11 cellular contexts compared by ENCODE assay signal in genomic region chr5:14173419-14174234, GRCh38. TPM values are rescaled to one million over a fixed set of nuclear protein-coding genes. Genes with fewer than 3 reads are reported as not detected.
A peak's percentile ranks its signal among the peaks of the same experiment; 100 is the strongest.
DNase-seq lines count a peak whose midpoint lies in the region; ATAC-seq and TF ChIP-seq lines count a peak whose summit lies in the region.
"Had no signal": no experiment of that assay in that cellular context is flagged by ENCODE, and none has a peak within 500 bp of the region (broad histone marks: within the 10 kb centered on the region; RNA-seq: fewer than 3 reads in every experiment).

No MANE protein-coding gene starts in this region.

- ATAC-seq in HG02610 (IDR thresholded peaks at IDR 0.05; ENCODE audit: unreplicated experiment) = peak; percentile 0
- ATAC-seq in WTC11 = peak; percentile 9
- ATAC-seq in naive B cell (ENCODE audit: low read depth in 2 of 2) = peak in 1 of 2 donors; percentile 3
- no peak for ATAC-seq in GM21825 (IDR thresholded peaks at IDR 0.05; ENCODE audit: unreplicated experiment)

- no peaks in the 10 kb centered on the region for H3K27me3 ChIP-seq in GM06990 (replicated peaks; ENCODE audit: control insufficient read depth, insufficient read depth, low read length)
- no peaks in the 10 kb centered on the region for H3K27me3 ChIP-seq in ovary
- H3K27me3 ChIP-seq: neutrophil had no signal

- H3K27me3 Mint-ChIP-seq in WTC11 (ENCODE audit: low read depth) = no peaks in the 10 kb centered on the region
- H3K27me3 Mint-ChIP-seq in naive B cell = no peaks in the 10 kb centered on the region

- H3K4me1 ChIP-seq in ovary (ENCODE audit: insufficient read depth) = peaks cover 25% of the 10 kb centered on the region

- TF ChIP-seq CTCF in GM06990 (IDR thresholded peaks at IDR 0.05; ENCODE audit: insufficient read depth, low read length, poor library complexity, severe bottlenecking) = no peak
- TF ChIP-seq CTCF in WTC11 (IDR thresholded peaks at IDR 0.05) = no peak
- no peak for TF ChIP-seq CTCF in ovary (IDR thresholded peaks at IDR 0.05)

- CTCF ChIA-PET in WTC11 (lab: Charles Lee) = interaction anchor here (0.9 to 1.5 kb wide), 2 partner anchors 66 to 97 kb away, joined by 3 to 4 read pairs; no protein-coding TSS in a partner anchor

- TF ChIP-seq POLR2A in ovary (IDR thresholded peaks at IDR 0.05) = no peak

- intact Hi-C loops in ovary (cut with DNase I) = no loop called here

- H3K36me3 ChIP-seq in GM06990 (ENCODE audit: control insufficient read depth, insufficient read depth, low read length) = no peaks in the 10 kb centered on the region
- H3K36me3 ChIP-seq in ovary = no peaks in the 10 kb centered on the region
- H3K36me3 ChIP-seq: neutrophil had no signal

- no peak for DNase-seq in GM06990 (ENCODE audit: extremely low read depth, insufficient read length)
- DNase-seq in WTC11 (ENCODE audit: low spot score) = no peak
- DNase-seq in naive B cell = no peak
- DNase-seq in ureter (ENCODE audit: low spot score) = no peak
- no peak for DNase-seq in activated effector memory CD4-positive, alpha-beta T cell treated with anti-CD3 and anti-CD28 coated beads, Interleukin-2, amount 50 U/mL, for 16 hours
- DNase-seq in ovary = no peak
- DNase-seq: activated CD8-positive, alpha-beta memory T cell treated with anti-CD3 and anti-CD28 coated beads, Interleukin-2, amount 50 U/mL, for 48 hours; NK-92 treated with Interleukin-12 subunit alpha and Interleukin-12 subunit beta, amount 100 ng/mL, for 24 hours had no signal

- H3K27ac Mint-ChIP-seq in WTC11 = peak overlapping the region; percentile 91
- H3K27ac Mint-ChIP-seq in naive B cell = peak overlapping the region; percentile 65 to 97 (median 92)

- TF ChIP-seq EP300 in ovary (IDR thresholded peaks at IDR 0.05) = no peak

- no peaks in the 10 kb centered on the region for H3K9me3 ChIP-seq in ovary
- H3K9me3 ChIP-seq: neutrophil had no signal

- H3K4me3 Mint-ChIP-seq in WTC11 (peak overlapping the region; percentile 34), naive B cell (peak overlapping the region; percentile 66 to 90 (median 80))

- POLR2A ChIA-PET in WTC11 (lab: Charles Lee) = no interaction called here

- H3K36me3 Mint-ChIP-seq in WTC11 (no peaks in the 10 kb centered on the region), naive B cell (no peaks in the 10 kb centered on the region)

- peak overlapping the region; percentile 50 for H3K4me3 ChIP-seq in GM06990 (replicated peaks; ENCODE audit: low read depth, low read length)
- H3K4me3 ChIP-seq in ovary = no peak overlapping the region

- WGBS in ovary, 3 donors = 76 to 84% (median 83%) methylated on average over 14 of the region's 14 CpGs

- H3K9me3 Mint-ChIP-seq in WTC11 (no peaks in the 10 kb centered on the region), naive B cell (no peaks in the 10 kb centered on the region)

- peaks cover 75% of the 10 kb centered on the region for H3K4me1 Mint-ChIP-seq in WTC11
- peaks cover 58 to 75% (median 64%) of the 10 kb centered on the region in 3 donors for H3K4me1 Mint-ChIP-seq in naive B cell

- H3K27ac ChIP-seq in ovary = no peak overlapping the region
- H3K27ac ChIP-seq: neutrophil had no signal

TF ChIP-seq in WTC11, 78 proteins besides CTCF, POLR2A, EP300 and RAD21:
- no peak for TF ChIP-seq ZBTB21 (CRISPR knock-in tag; IDR thresholded peaks at IDR 0.05; ENCODE audit: borderline replicate concordance)
- TF ChIP-seq MYBL2 (CRISPR knock-in tag; IDR thresholded peaks at IDR 0.05) = no peak

RNA-seq across cellular contexts. Expression of gene TRIO, which starts 30.5 kb away (rescaled TPM):
- 69.2 to 88.8 TPM (median 73.5 TPM) in 3 replicates for total RNA-seq in WTC11 (2021)
- polyA plus RNA-seq in naive B cell (ENCODE audit: low read depth in 6 of 6) = 10 to 100 TPM in 4 of 6 donors, 1 to 10 TPM in 2; 7.3 to 16.4 (median 11.1) TPM
- total RNA-seq in ureter = 216 TPM
- 100 to 1,000 TPM in 5 of 7 donors, 10 to 100 TPM in 2; 93.3 to 268 (median 132) TPM for total RNA-seq in ovary
- polyA plus RNA-seq in ovary = 10 to 100 TPM; 58.4 to 67.1 TPM
